In genomic region chr16:79571065-79571697, GRCh38 we compare ENCODE assay signal across 1 cellular context.
TF ChIP-seq lines count a peak whose summit lies in the region.

No MANE protein-coding gene starts in this region.

TF ChIP-seq in SK-N-SH, 30 proteins besides CTCF, POLR2A, EP300 and RAD21 (continued from another document):
- no peak for TF ChIP-seq REST (IDR thresholded peaks at IDR 0.05; ENCODE audit: low read depth, low read length)
- no peak for TF ChIP-seq FOSL2 (IDR thresholded peaks at IDR 0.05; ENCODE audit: borderline replicate concordance, low read depth)
- no peak for TF ChIP-seq FOXJ3 (CRISPR knock-in tag; IDR thresholded peaks at IDR 0.05)
- TF ChIP-seq TAF1 (IDR thresholded peaks at IDR 0.05; ENCODE audit: borderline replicate concordance, low read depth, low read length) = no peak
- no peak for TF ChIP-seq ZBTB33 (IDR thresholded peaks at IDR 0.05; ENCODE audit: borderline replicate concordance, low read depth)
- no peak for TF ChIP-seq USF2 (IDR thresholded peaks at IDR 0.05; ENCODE audit: borderline replicate concordance, low read depth, low read length)
- TF ChIP-seq TCF12 (IDR thresholded peaks at IDR 0.05) = no peak
- no peak for TF ChIP-seq IRF3 (IDR thresholded peaks at IDR 0.05; ENCODE audit: low read depth, low read length)
- TF ChIP-seq SMC3 (IDR thresholded peaks at IDR 0.05; ENCODE audit: low read depth, low read length) = no peak
